21 cellular contexts compared by ENCODE assay signal in the genomic region with DNA sequence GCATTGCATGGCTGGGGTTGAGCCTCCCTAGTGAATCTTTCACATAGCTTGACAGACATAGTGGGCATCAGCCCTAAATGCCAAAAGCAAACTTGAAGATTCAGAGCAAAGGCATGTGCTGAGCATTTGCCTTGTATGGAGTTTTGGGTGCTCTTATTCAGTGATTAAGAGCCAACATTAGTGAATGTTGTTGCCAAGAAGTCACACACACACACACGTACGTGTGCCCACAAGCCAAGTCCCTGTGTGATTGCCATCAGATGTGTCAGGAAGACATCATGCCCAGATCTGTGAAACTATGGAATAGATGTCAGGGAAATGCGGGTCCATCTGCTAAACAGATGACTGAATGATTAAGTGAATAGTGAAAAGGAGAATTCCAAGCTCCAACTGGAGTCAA.
DNase-seq lines count a peak whose midpoint lies in the region; TF ChIP-seq lines count a peak whose summit lies in the region.
"Had no signal": no experiment of that assay in that cellular context is flagged by ENCODE, and none has a peak within 500 bp of the region (broad histone marks: within the 10 kb centered on the region; RNA-seq: fewer than 3 reads in every experiment).

No MANE protein-coding gene starts in this region.

- peak; percentile 19 for DNase-seq in M059J (ENCODE audit: low read depth)
- DNase-seq in chondrocyte (ENCODE audit: low spot score), result no peak
- peak; percentile 21 for DNase-seq in globus pallidus (ENCODE audit: low spot score)
- no peak for DNase-seq in tibial artery
- no peak for DNase-seq in COLO668 (lab: John Stamatoyannopoulos, UW; ENCODE audit: unreplicated experiment)
- no peak for DNase-seq in NCI-H1694 (lab: John Stamatoyannopoulos, UW)
- no peak for DNase-seq in stimulated activated CD4-positive, alpha-beta T cell treated with anti-CD3 and anti-CD28 coated beads, Interleukin-4, amount 100 ng/mL, for 24 hours
- DNase-seq: activated CD8-positive, alpha-beta T cell treated with anti-CD3 and anti-CD28 coated beads for 36 hours; activated naive CD4-positive, alpha-beta T cell treated with anti-CD3 and anti-CD28 coated beads, Interleukin-2, amount 10 ng/mL, durations not matched to agents 7 days and 5 days; activated T-cell treated with anti-CD3 and anti-CD28 coated beads, Interleukin-2, amount 50 U/mL, for 24 hours; H7; heart left ventricle; NCI-H1436; NCI-H82; right cardiac atrium; stimulated activated naive CD4-positive, alpha-beta T cell had no signal

- H3K27me3 Mint-ChIP-seq in chondrocyte (ENCODE audit: low read depth), result no peaks in the 10 kb centered on the region
- H3K27me3 Mint-ChIP-seq: activated CD8-positive, alpha-beta T cell treated with anti-CD3 and anti-CD28 coated beads for 36 hours; activated naive CD4-positive, alpha-beta T cell treated with anti-CD3 and anti-CD28 coated beads, Interleukin-2, amount 10 ng/mL, durations not matched to agents 7 days and 5 days; activated T-cell treated with anti-CD3 and anti-CD28 coated beads, Interleukin-2, amount 50 U/mL, for 24 hours; B cell; dendritic cell treated with granulocyte-macrophage colony-stimulating factor and Interleukin-4, amounts not matched to agents 40 ng/mL and 50 ng/mL, for 4 days; type B pancreatic cell had no signal

- H3K27ac Mint-ChIP-seq in chondrocyte (ENCODE audit: unreplicated experiment), result peak overlapping the region; percentile 75
- H3K27ac Mint-ChIP-seq: activated CD8-positive, alpha-beta T cell treated with anti-CD3 and anti-CD28 coated beads for 36 hours; activated naive CD4-positive, alpha-beta T cell treated with anti-CD3 and anti-CD28 coated beads, Interleukin-2, amount 10 ng/mL, durations not matched to agents 7 days and 5 days; activated T-cell treated with anti-CD3 and anti-CD28 coated beads, Interleukin-2, amount 50 U/mL, for 24 hours; B cell; dendritic cell treated with granulocyte-macrophage colony-stimulating factor and Interleukin-4, amounts not matched to agents 40 ng/mL and 50 ng/mL, for 4 days; T-helper 2 cell treated with Interferon-gamma antibody and Interleukin-4, amounts not matched to agents 5 μg/mL and 100 μg/mL, for 36 hours; type B pancreatic cell; WTC11 had no signal

- no peaks in the 10 kb centered on the region for H3K36me3 ChIP-seq in tibial artery
- H3K36me3 ChIP-seq: heart left ventricle had no signal

- H3K4me1 Mint-ChIP-seq in chondrocyte (ENCODE audit: low read depth), result peaks cover 62% of the 10 kb centered on the region
- H3K4me1 Mint-ChIP-seq: activated naive CD4-positive, alpha-beta T cell treated with anti-CD3 and anti-CD28 coated beads, Interleukin-2, amount 10 ng/mL, durations not matched to agents 7 days and 5 days; B cell had no signal

- H3K4me3 ChIP-seq in tibial artery, result no peak overlapping the region
- H3K4me3 ChIP-seq: heart left ventricle had no signal

- peak overlapping the region; percentile 53 to 57 for H3K27ac ChIP-seq in tibial artery

- no peaks in the 10 kb centered on the region for H3K27me3 ChIP-seq in tibial artery
- H3K27me3 ChIP-seq: heart left ventricle had no signal

- TF ChIP-seq CTCF in chondrocyte (IDR thresholded peaks at IDR 0.05), result no peak
- no peak for TF ChIP-seq CTCF in tibial artery (IDR thresholded peaks at IDR 0.05)

- H3K4me3 Mint-ChIP-seq in chondrocyte (ENCODE audit: unreplicated experiment), result no peak overlapping the region
- H3K4me3 Mint-ChIP-seq: activated CD8-positive, alpha-beta T cell treated with anti-CD3 and anti-CD28 coated beads for 36 hours; activated naive CD4-positive, alpha-beta T cell treated with anti-CD3 and anti-CD28 coated beads, Interleukin-2, amount 10 ng/mL, durations not matched to agents 7 days and 5 days; activated T-cell treated with anti-CD3 and anti-CD28 coated beads, Interleukin-2, amount 50 U/mL, for 24 hours; B cell; dendritic cell treated with granulocyte-macrophage colony-stimulating factor and Interleukin-4, amounts not matched to agents 40 ng/mL and 50 ng/mL, for 4 days; T-helper 2 cell treated with Interferon-gamma antibody and Interleukin-4, amounts not matched to agents 5 μg/mL and 100 μg/mL, for 36 hours; type B pancreatic cell; WTC11 had no signal

- intact Hi-C loops in tibial artery (cut with DNase I; ENCODE audit: low total_unique reads), result no loop called here

- no peaks in the 10 kb centered on the region for H3K9me3 ChIP-seq in tibial artery
- H3K9me3 ChIP-seq: heart left ventricle had no signal

- no peaks in the 10 kb centered on the region for H3K9me3 Mint-ChIP-seq in chondrocyte (ENCODE audit: low read depth)
- H3K9me3 Mint-ChIP-seq: activated CD8-positive, alpha-beta T cell treated with anti-CD3 and anti-CD28 coated beads for 36 hours; activated naive CD4-positive, alpha-beta T cell treated with anti-CD3 and anti-CD28 coated beads, Interleukin-2, amount 10 ng/mL, durations not matched to agents 7 days and 5 days; activated T-cell treated with anti-CD3 and anti-CD28 coated beads, Interleukin-2, amount 50 U/mL, for 24 hours; dendritic cell treated with granulocyte-macrophage colony-stimulating factor and Interleukin-4, amounts not matched to agents 40 ng/mL and 50 ng/mL, for 4 days; T-helper 2 cell treated with Interferon-gamma antibody and Interleukin-4, amounts not matched to agents 5 μg/mL and 100 μg/mL, for 36 hours; type B pancreatic cell; WTC11 had no signal

- H3K36me3 Mint-ChIP-seq in chondrocyte (ENCODE audit: low read depth), result no peaks in the 10 kb centered on the region
- H3K36me3 Mint-ChIP-seq: activated naive CD4-positive, alpha-beta T cell treated with anti-CD3 and anti-CD28 coated beads, Interleukin-2, amount 10 ng/mL, durations not matched to agents 7 days and 5 days; type B pancreatic cell; WTC11 had no signal

- peaks cover 0 to 57% (median 38%) of the 10 kb centered on the region in 4 donors for H3K4me1 ChIP-seq in tibial artery

Comparison
In these comparisons a context has a peak if more than half of its experiments do, and no peak if none do; other contexts are left out.
1. DNase-seq: peak in M059J (single experiment) and globus pallidus (single experiment); none in chondrocyte (single experiment), tibial artery (0 of 2), COLO668 (single experiment), NCI-H1694 (single experiment) and stimulated activated CD4-positive, alpha-beta T cell treated with anti-CD3 and anti-CD28 coated beads, Interleukin-4, amount 100 ng/mL, for 24 hours (single experiment).